In the genomic region with DNA sequence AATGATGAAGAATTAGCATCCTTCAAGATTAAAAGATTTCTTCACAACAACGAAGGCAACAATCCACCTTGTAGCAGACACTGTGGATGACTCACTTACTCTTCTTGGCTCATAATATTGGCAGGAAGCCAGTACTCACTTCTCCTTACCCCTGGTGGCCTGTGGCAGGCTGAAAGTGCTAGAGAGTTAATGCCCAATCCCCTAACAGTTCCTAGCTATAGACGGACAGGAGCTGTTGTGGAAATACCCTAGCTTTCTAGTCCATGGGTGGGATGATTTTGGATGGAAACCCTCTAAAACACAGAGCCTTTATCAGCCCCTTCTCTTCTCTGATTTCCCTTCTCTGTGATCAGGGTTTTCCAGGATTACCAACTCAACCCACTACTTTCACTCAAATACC, we compare ENCODE assay signal across 9 cellular contexts.
A peak's percentile ranks its signal among the peaks of the same experiment; 100 is the strongest.
DNase-seq lines count a peak whose midpoint lies in the region; ATAC-seq and TF ChIP-seq lines count a peak whose summit lies in the region.
"Had no signal": no experiment of that assay in that cellular context is flagged by ENCODE, and none has a peak within 500 bp of the region (broad histone marks: within the 10 kb centered on the region; RNA-seq: fewer than 3 reads in every experiment).

No MANE protein-coding gene starts in this region.

- WGBS in ovary, 3 donors, result 21 to 41% (median 34%) methylated on average over 2 of the region's 2 CpGs

- no peak overlapping the region for H3K4me3 ChIP-seq in ovary

- no peaks in the 10 kb centered on the region for H3K36me3 ChIP-seq in ovary

- TF ChIP-seq POLR2A in ovary (IDR thresholded peaks at IDR 0.05), result no peak

- no peak for TF ChIP-seq EP300 in ovary (IDR thresholded peaks at IDR 0.05)

- H3K36me3 Mint-ChIP-seq in activated naive CD8-positive, alpha-beta T cell treated with anti-CD3 and anti-CD28 coated beads, Interleukin-2, amount 10 ng/mL, durations not matched to agents 7 days and 5 days, result no peaks in the 10 kb centered on the region

- H3K27ac Mint-ChIP-seq in activated naive CD8-positive, alpha-beta T cell treated with anti-CD3 and anti-CD28 coated beads, Interleukin-2, amount 10 ng/mL, durations not matched to agents 7 days and 5 days, result no peak overlapping the region
- H3K27ac Mint-ChIP-seq: T-helper 1 cell treated with Interleukin-12 subunit alpha and Interleukin-12 subunit beta and Interleukin-4 antibody, amounts not matched to agents 30 μg/mL and 1 μg/mL, for 36 hours had no signal

- H3K27ac ChIP-seq in ovary, result no peak overlapping the region

- no peaks in the 10 kb centered on the region for H3K4me1 Mint-ChIP-seq in activated naive CD8-positive, alpha-beta T cell treated with anti-CD3 and anti-CD28 coated beads, Interleukin-2, amount 10 ng/mL, durations not matched to agents 7 days and 5 days

- peak; percentile 6 for DNase-seq in G401 (ENCODE audit: low spot score)
- peak; percentile 42 for DNase-seq in NCI-H2196 (lab: John Stamatoyannopoulos, UW; ENCODE audit: unreplicated experiment)
- DNase-seq in activated naive CD8-positive, alpha-beta T cell treated with anti-CD3 and anti-CD28 coated beads, Interleukin-2, amount 10 ng/mL, durations not matched to agents 7 days and 5 days, result no peak
- DNase-seq in mucosa of gallbladder (ENCODE audit: low spot score), result peak; percentile 51
- no peak for DNase-seq in iPS-NIHi7 (ENCODE audit: extremely low spot score)
- no peak for DNase-seq in ovary

- in situ Hi-C loops in G401 (cut with HindIII; ENCODE audit: low sequenced_read_pairs), result no loop called here

- no peaks in the 10 kb centered on the region for H3K9me3 ChIP-seq in ovary

- no peaks in the 10 kb centered on the region for H3K4me1 ChIP-seq in ovary (ENCODE audit: insufficient read depth)

- H3K27me3 Mint-ChIP-seq in activated naive CD8-positive, alpha-beta T cell treated with anti-CD3 and anti-CD28 coated beads, Interleukin-2, amount 10 ng/mL, durations not matched to agents 7 days and 5 days, result no peaks in the 10 kb centered on the region

- H3K4me3 Mint-ChIP-seq in activated naive CD8-positive, alpha-beta T cell treated with anti-CD3 and anti-CD28 coated beads, Interleukin-2, amount 10 ng/mL, durations not matched to agents 7 days and 5 days, result no peak overlapping the region
- H3K4me3 Mint-ChIP-seq: T-helper 1 cell treated with Interleukin-12 subunit alpha and Interleukin-12 subunit beta and Interleukin-4 antibody, amounts not matched to agents 30 μg/mL and 1 μg/mL, for 36 hours had no signal

- intact Hi-C loops in ovary (cut with DNase I), result no loop called here

- no peaks in the 10 kb centered on the region for H3K27me3 ChIP-seq in ovary

- POLR2A ChIA-PET in activated naive CD8-positive, alpha-beta T cell treated with anti-CD3 and anti-CD28 coated beads, Interleukin-2, amount 10 ng/mL, durations not matched to agents 7 days and 5 days (lab: Charles Lee), result no interaction called here

- ATAC-seq in GM19351 (IDR thresholded peaks at IDR 0.05; ENCODE audit: unreplicated experiment) (peak; percentile 99), HG03103 (IDR thresholded peaks at IDR 0.05; ENCODE audit: low read depth, unreplicated experiment) (peak; percentile 100)
- peak; percentile 42 for ATAC-seq in activated naive CD8-positive, alpha-beta T cell treated with anti-CD3 and anti-CD28 coated beads, Interleukin-2, amount 10 ng/mL, durations not matched to agents 7 days and 5 days (ENCODE audit: low read depth)

- no peak for TF ChIP-seq CTCF in ovary (IDR thresholded peaks at IDR 0.05)

- H3K9me3 Mint-ChIP-seq in activated naive CD8-positive, alpha-beta T cell treated with anti-CD3 and anti-CD28 coated beads, Interleukin-2, amount 10 ng/mL, durations not matched to agents 7 days and 5 days, result peaks cover 5% of the 10 kb centered on the region
- H3K9me3 Mint-ChIP-seq: T-helper 1 cell treated with Interleukin-12 subunit alpha and Interleukin-12 subunit beta and Interleukin-4 antibody, amounts not matched to agents 30 μg/mL and 1 μg/mL, for 36 hours had no signal

Comparison
In these comparisons a context has a peak if more than half of its experiments do, and no peak if none do; other contexts are left out.
1. DNase-seq: peak in G401 (single experiment), NCI-H2196 (single experiment) and mucosa of gallbladder (single experiment); none in activated naive CD8-positive, alpha-beta T cell treated with anti-CD3 and anti-CD28 coated beads, Interleukin-2, amount 10 ng/mL, durations not matched to agents 7 days and 5 days (single experiment), iPS-NIHi7 (single experiment) and ovary (0 of 5).
2. ATAC-seq: peak in every context shown above with its lines; median percentile 100 in HG03103; 99 in GM19351; 42 in activated naive CD8-positive, alpha-beta T cell treated with anti-CD3 and anti-CD28 coated beads, Interleukin-2, amount 10 ng/mL, durations not matched to agents 7 days and 5 days.